ENCODE assay signal across 24 cellular contexts in genomic region chr6:105163186-105163585, GRCh38. TPM values are rescaled to one million over a fixed set of nuclear protein-coding genes. Genes with fewer than 3 reads are reported as not detected.
"Had no signal": no experiment of that assay in that cellular context is flagged by ENCODE, and none has a peak within 500 bp of the region (broad histone marks: within the 10 kb centered on the region; RNA-seq: fewer than 3 reads in every experiment).

No MANE protein-coding gene starts in this region.

- H3K4me1 ChIP-seq: body of pancreas, neural progenitor cell, upper lobe of left lung had no signal

- H3K9ac ChIP-seq: neural progenitor cell had no signal

- DNase-seq: activated CD4-positive, alpha-beta memory T cell treated with anti-CD3 and anti-CD28 coated beads, Interleukin-2, amount 10 ng/mL, durations not matched to agents 7 days and 5 days; activated CD4-positive, alpha-beta T cell treated with anti-CD3 and anti-CD28 coated beads for 48 hours; activated CD4-positive, CD25-positive, alpha-beta regulatory T cell; activated CD8-positive, alpha-beta memory T cell treated with anti-CD3 and anti-CD28 coated beads, Interleukin-2, amount 10 ng/mL, durations not matched to agents 7 days and 5 days; activated naive CD4-positive, alpha-beta T cell treated with anti-CD3 and anti-CD28 coated beads for 36 hours; body of pancreas; central memory CD4-positive, alpha-beta T cell; dorsolateral prefrontal cortex; foreskin melanocyte; head of caudate nucleus; left ventricle myocardium inferior; mammary epithelial cell; midbrain; right cardiac atrium; stimulated activated CD4-positive, alpha-beta T cell treated with anti-CD3 and anti-CD28 coated beads, Interleukin-4, amount 100 ng/mL, for 24 hours; T1000; upper lobe of left lung had no signal

- H3K27ac ChIP-seq: body of pancreas, epithelial cell of prostate, neural progenitor cell, thoracic aorta, upper lobe of left lung had no signal

- H3K9me3 ChIP-seq: body of pancreas, left ventricle myocardium inferior, thoracic aorta, upper lobe of left lung had no signal

- H2AFZ ChIP-seq: neural progenitor cell had no signal

- ATAC-seq: activated CD8-positive, alpha-beta memory T cell treated with anti-CD3 and anti-CD28 coated beads, Interleukin-2, amount 10 ng/mL, durations not matched to agents 7 days and 5 days; body of pancreas; right cardiac atrium; stimulated activated effector memory CD8-positive, alpha-beta T cell treated with anti-CD3 and anti-CD28 coated beads, Interleukin-12 subunit alpha, Interleukin-12 subunit beta, amount 100 ng/mL, for 72 hours had no signal

- H3K4me3 ChIP-seq: body of pancreas, left ventricle myocardium inferior, neural progenitor cell, smooth muscle cell, thoracic aorta, upper lobe of left lung had no signal

- H3K4me2 ChIP-seq: neural progenitor cell, smooth muscle cell had no signal

- H3K36me3 ChIP-seq: left ventricle myocardium inferior, neural progenitor cell, thoracic aorta, upper lobe of left lung had no signal

- H3K27me3 ChIP-seq: dorsolateral prefrontal cortex, neural progenitor cell, upper lobe of left lung had no signal

RNA-seq across cellular contexts. Expression of gene POPDC3, which starts 16.6 kb away (rescaled TPM):
- total RNA-seq: activated CD4-positive, alpha-beta memory T cell treated with anti-CD3 and anti-CD28 coated beads, Interleukin-2, amount 10 ng/mL, durations not matched to agents 7 days and 5 days; activated CD8-positive, alpha-beta memory T cell treated with anti-CD3 and anti-CD28 coated beads, Interleukin-2, amount 10 ng/mL, durations not matched to agents 7 days and 5 days; activated naive CD4-positive, alpha-beta T cell treated with anti-CD3 and anti-CD28 coated beads for 36 hours; activated T-helper 2 cell treated with anti-CD3 and anti-CD28 coated beads, Interferon-gamma antibody, Interleukin-2, Interleukin-4, amounts not matched to agents 10 μg/mL and 5 μg/mL and 100 μg/mL, durations not matched to agents 14 hours and 24 hours and 36 hours; body of pancreas; T-helper 1 cell treated with Interleukin-12 subunit alpha and Interleukin-12 subunit beta and Interleukin-4 antibody, amounts not matched to agents 30 ng/mL and 1 ng/mL, for 36 hours; thoracic aorta had no signal
